In the genomic region with DNA sequence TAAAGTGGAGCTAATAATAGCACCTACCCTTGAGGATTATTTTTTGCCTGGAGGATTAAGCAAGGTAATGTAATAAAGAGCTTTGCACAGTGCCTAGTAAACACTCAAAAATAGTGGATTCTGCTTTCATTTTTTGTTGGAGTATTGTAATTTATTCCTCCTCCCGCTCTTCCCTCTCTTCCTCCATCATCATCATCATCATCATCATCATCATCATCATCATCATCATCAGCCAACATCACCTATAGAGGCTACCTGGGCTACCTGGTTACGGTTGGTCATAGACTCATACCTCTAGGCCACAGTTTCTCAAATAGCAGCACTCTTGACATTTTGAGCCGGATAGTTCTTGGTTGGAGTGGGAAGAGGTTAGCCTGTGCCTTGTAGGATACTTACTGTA, we compare ENCODE assay signal across 28 cellular contexts.
"Had no signal": no experiment of that assay in that cellular context is flagged by ENCODE, and none has a peak within 500 bp of the region (broad histone marks: within the 10 kb centered on the region; RNA-seq: fewer than 3 reads in every experiment).

No MANE protein-coding gene starts in this region.

- H3K36me3 Mint-ChIP-seq: mesothelial cell of epicardium, naive B cell had no signal

- H3K27me3 Mint-ChIP-seq: dendritic cell treated with granulocyte-macrophage colony-stimulating factor and Interleukin-4, amounts not matched to agents 40 ng/mL and 50 ng/mL, for 4 days; effector memory CD8-positive, alpha-beta T cell; naive B cell had no signal

- H3K4me3 Mint-ChIP-seq: dendritic cell treated with granulocyte-macrophage colony-stimulating factor and Interleukin-4, amounts not matched to agents 40 ng/mL and 50 ng/mL, for 4 days; effector memory CD8-positive, alpha-beta T cell; endodermal cell; mesothelial cell of epicardium; naive B cell had no signal

- FAIRE-seq: endometrium, islet of Langerhans, keratinocyte had no signal

- H3K9me3 ChIP-seq: colonic mucosa, esophagus squamous epithelium, heart right ventricle, left lung, lower lobe of right lung, mucosa of descending colon had no signal

- H3K36me3 ChIP-seq: colonic mucosa, esophagus squamous epithelium, gastrocnemius medialis, heart right ventricle, left lung, lower lobe of right lung had no signal

- H3K27ac Mint-ChIP-seq: dendritic cell treated with granulocyte-macrophage colony-stimulating factor and Interleukin-4, amounts not matched to agents 40 ng/mL and 50 ng/mL, for 4 days; effector memory CD8-positive, alpha-beta T cell; endodermal cell; mesothelial cell of epicardium; naive B cell had no signal

- DNase-seq: colonic mucosa; cortex of kidney; effector CD8-positive, alpha-beta T cell; effector memory CD8-positive, alpha-beta T cell; endodermal cell; erythroblast; esophagus squamous epithelium; foreskin fibroblast; foreskin melanocyte; gastrocnemius medialis; glutamatergic neuron; head of caudate nucleus; heart right ventricle; hippocampal formation; left cardiac atrium; left lung; left ventricle myocardium superior; lower lobe of right lung; mesenchymal stem cell; mucosa of descending colon; naive B cell had no signal

- ATAC-seq: effector memory CD8-positive, alpha-beta T cell; esophagus mucosa; gastrocnemius medialis; heart right ventricle; left cardiac atrium; left lung; left ventricle myocardium superior; lower lobe of right lung; mucosa of descending colon had no signal

- H3K4me1 ChIP-seq: colonic mucosa, esophagus squamous epithelium, gastrocnemius medialis, heart right ventricle, left lung, lower lobe of right lung had no signal

- H3K27me3 ChIP-seq: colonic mucosa, esophagus squamous epithelium, gastrocnemius medialis, heart right ventricle, left lung had no signal

- H3K4me1 Mint-ChIP-seq: endodermal cell, mesothelial cell of epicardium, naive B cell had no signal

- H3K4me3 ChIP-seq: colonic mucosa, esophagus squamous epithelium, gastrocnemius medialis, heart right ventricle, left lung, lower lobe of right lung, mucosa of descending colon had no signal

- H3K27ac ChIP-seq: colonic mucosa, epithelial cell of prostate, esophagus squamous epithelium, gastrocnemius medialis, heart right ventricle, left lung, lower lobe of right lung had no signal
